Comparison of ENCODE assay signal across 7 cellular contexts in the genomic region with DNA sequence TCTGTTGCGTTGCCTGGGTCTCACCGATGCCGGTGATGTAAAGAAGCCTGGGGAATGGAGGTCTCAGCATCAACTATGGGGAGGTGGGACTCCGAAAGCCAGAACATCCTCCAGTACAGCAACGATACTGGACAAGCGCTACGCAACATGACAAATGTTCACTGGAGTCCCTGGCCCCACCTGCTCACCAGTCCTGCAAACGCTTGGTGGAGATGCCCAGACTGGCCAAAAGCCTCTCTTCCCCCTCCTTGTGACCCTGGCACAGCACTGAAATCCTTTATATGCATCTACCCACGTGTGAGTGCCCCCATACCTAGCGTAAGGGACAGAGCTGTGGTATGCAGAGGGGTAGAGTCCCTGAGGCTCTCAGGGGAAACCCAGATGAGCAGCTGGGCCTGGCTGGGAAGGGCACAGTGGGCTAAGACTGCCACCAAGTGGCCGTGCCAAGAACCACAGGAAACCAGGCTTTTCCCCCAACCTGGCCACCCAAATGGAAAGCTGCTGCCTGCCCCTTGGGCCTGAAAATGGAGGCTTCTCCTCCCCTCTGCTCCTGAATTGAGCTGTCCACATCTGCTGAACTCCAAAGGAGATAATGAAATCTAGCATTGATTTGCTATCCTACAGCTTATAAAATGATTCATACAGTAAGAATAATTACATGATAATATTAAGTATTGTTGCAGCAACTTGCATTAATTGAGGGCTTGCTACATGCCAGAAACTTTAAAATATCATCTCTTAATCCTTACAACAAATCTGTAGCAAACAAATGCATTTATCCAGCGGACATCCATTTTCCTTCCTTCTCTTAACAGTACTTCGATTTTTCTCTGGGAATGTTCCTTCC. TPM values are rescaled to one million over a fixed set of nuclear protein-coding genes. Genes with fewer than 3 reads are reported as not detected.
DNase-seq lines count a peak whose midpoint lies in the region; ATAC-seq and TF ChIP-seq lines count a peak whose summit lies in the region.

No MANE protein-coding gene starts in this region.

- no peak overlapping the region for H2BK12ac ChIP-seq in H9 (ENCODE audit: insufficient read length, low read depth, low read length)

- H3K4me1 ChIP-seq in H9 (ENCODE audit: insufficient read depth, low read length): peaks cover 2% of the 10 kb centered on the region; the same call in 1 of the 2 replicates
- H3K4me1 ChIP-seq in ascending aorta: no peaks in the 10 kb centered on the region

- H2AK5ac ChIP-seq in H9 (ENCODE audit: insufficient read length, low read length): no peak overlapping the region

- no peaks in the 10 kb centered on the region for H3K23me2 ChIP-seq in H9 (ENCODE audit: insufficient read length, low read depth, low read length, poor library complexity, severe bottlenecking)

- H3K4me1 Mint-ChIP-seq in H9: peaks cover 4 to 5% of the 10 kb centered on the region in 2 experiments
- H3K4me1 Mint-ChIP-seq in T-cell: no peaks in the 10 kb centered on the region

- no peak overlapping the region for H3K4me2 ChIP-seq in H9 (ENCODE audit: insufficient read depth, insufficient read length, low read length)

- H2BK5ac ChIP-seq in H9 (ENCODE audit: insufficient read length, low read length): no peak overlapping the region

- no peak overlapping the region for H4K5ac ChIP-seq in H9 (ENCODE audit: insufficient read length, low read depth, low read length)

- no peak overlapping the region for H3K9ac ChIP-seq in H9 (ENCODE audit: extremely low read depth, insufficient read length, low read length)

- no peaks in the 10 kb centered on the region; a peak in 1 of 7 replicates for H3K36me3 Mint-ChIP-seq in H9 (ENCODE audit: insufficient read depth in 1 of 3, low read depth in 3 of 3)
- no peaks in the 10 kb centered on the region for H3K36me3 Mint-ChIP-seq in T-cell

- no peak overlapping the region for H4K8ac ChIP-seq in H9 (replicated peaks; ENCODE audit: insufficient read length, low read depth, low read length)

- CTCF ChIA-PET in T-cell (lab: Charles Lee): interaction anchor here (0.6 to 1.8 kb wide), 23 partner anchors 9 to 1710 kb away, joined by 3 to 21 read pairs (median 4); no protein-coding TSS in a partner anchor

- TF ChIP-seq CTCF in GM12873 (IDR thresholded peaks at IDR 0.05; ENCODE audit: insufficient read depth, low read depth, low read length, missing control alignments): peak; percentile 97
- peak; percentile 95 for TF ChIP-seq CTCF in H9 (conservative IDR thresholded peaks at IDR 0.05)
- peak; percentile 75 to 94 (median 78) for TF ChIP-seq CTCF in ascending aorta (IDR thresholded peaks at IDR 0.05)

- no peak overlapping the region for H3K23ac ChIP-seq in H9 (ENCODE audit: insufficient read length, low read depth, low read length)

- no peak overlapping the region for H3T11ph ChIP-seq in H9 (ENCODE audit: low read length)

- H3K4me3 Mint-ChIP-seq in H9 (no peak overlapping the region), T-cell (no peak overlapping the region)

- H4K20me1 ChIP-seq in H9 (ENCODE audit: control insufficient read depth, insufficient read depth, insufficient read length): no peaks in the 10 kb centered on the region

- no peaks in the 10 kb centered on the region for H3K79me1 ChIP-seq in H9 (ENCODE audit: insufficient read depth, low read depth, low read length, poor library complexity, severe bottlenecking)

- no peaks in the 10 kb centered on the region for H3K36me3 ChIP-seq in MG63
- H3K36me3 ChIP-seq in ascending aorta: no peaks in the 10 kb centered on the region

- DNase-seq in H9: peak; percentile 81
- DNase-seq in MG63: peak; percentile 24
- peak in 33 of 34 experiments; percentile 21 to 64 (median 48) for DNase-seq in T-cell
- DNase-seq in ascending aorta (ENCODE audit: low spot score in 2 of 2): peak in 1 of 2 donors; percentile 75
- peak; percentile 52 to 64 for DNase-seq in hippocampal formation (lab: John Stamatoyannopoulos, UW)
- peak; percentile 48 to 60 (median 55) for DNase-seq in stimulated activated CD4-positive, alpha-beta T cell treated with anti-CD3 and anti-CD28 coated beads, Interleukin-12 subunit alpha, Interleukin-12 subunit beta, amount 100 ng/mL, for 48 hours (ENCODE audit: low read depth in 2 of 3, low spot score in 1 of 3)

- H2BK20ac ChIP-seq in H9 (ENCODE audit: low read depth, low read length, poor library complexity, severe bottlenecking): no peak overlapping the region

- no peak overlapping the region for H3K56ac ChIP-seq in H9 (ENCODE audit: insufficient read length, low read depth, low read length)

- H3K79me2 ChIP-seq in H9 (ENCODE audit: insufficient read depth, low read length): no peaks in the 10 kb centered on the region

- no peak overlapping the region for H2BK15ac ChIP-seq in H9 (ENCODE audit: low read depth, low read length)

- ATAC-seq in T-cell (replicated peaks in 1 of 4): peak; percentile 77 to 93 (median 85)

- no peak overlapping the region for H2BK120ac ChIP-seq in H9 (ENCODE audit: low read depth, low read length, poor library complexity, severe bottlenecking)

- no peak overlapping the region for H3K14ac ChIP-seq in H9 (ENCODE audit: insufficient read depth, low read length)

- H3K27ac Mint-ChIP-seq in H9 (peak overlapping the region in 1 of 3 experiments; percentile 28; a peak in 1 of 7 replicates), T-cell (no peak overlapping the region)

- POLR2A ChIA-PET in T-cell (lab: Charles Lee): interaction anchor here in 1 of 2 donors (0.6 kb wide), 1 partner anchor 771 kb away, joined by 3 read pairs; no protein-coding TSS in a partner anchor

- no peaks in the 10 kb centered on the region for H3K9me3 Mint-ChIP-seq in H9
- H3K9me3 Mint-ChIP-seq in T-cell: no peaks in the 10 kb centered on the region

- intact Hi-C loops in ascending aorta (cut with DNase I): loop anchor here (1.0 to 5.0 kb wide), 2 partner anchors 701 to 1002 kb away; no protein-coding TSS in a partner anchor

- WGBS in H9 (ENCODE audit: extremely low coverage, insufficient read length, low lambda C conversion rate): no CpG with 5 or more reads among the region's 13 CpGs

- H3K18ac ChIP-seq in H9 (ENCODE audit: insufficient read length, low read depth, low read length): no peak overlapping the region

- no peaks in the 10 kb centered on the region; the same call in 1 of the 2 replicates for H3K27me3 Mint-ChIP-seq in H9 (ENCODE audit: low read depth)
- peaks cover 13 to 20% of the 10 kb centered on the region in 2 donors for H3K27me3 Mint-ChIP-seq in T-cell

- H3K27ac ChIP-seq in H9 (ENCODE audit: insufficient read length, low read depth, low read length) (no peak overlapping the region), ascending aorta (no peak overlapping the region)

- H4K91ac ChIP-seq in H9 (ENCODE audit: insufficient read length, low read depth, low read length): no peak overlapping the region

- no peak overlapping the region for H2AFZ ChIP-seq in H9 (ENCODE audit: low read length)

- no peaks in the 10 kb centered on the region for H3K9me3 ChIP-seq in H9 (ENCODE audit: control insufficient read depth, low read depth, low read length)
- no peaks in the 10 kb centered on the region for H3K9me3 ChIP-seq in MG63
- no peaks in the 10 kb centered on the region for H3K9me3 ChIP-seq in ascending aorta

- H3K4me3 ChIP-seq in MG63 (no peak overlapping the region), ascending aorta (no peak overlapping the region)

- no peaks in the 10 kb centered on the region for H3K27me3 ChIP-seq in H9 (ENCODE audit: insufficient read depth, low read length)
- peaks cover 3% of the 10 kb centered on the region for H3K27me3 ChIP-seq in MG63
- H3K27me3 ChIP-seq in ascending aorta: no peaks in the 10 kb centered on the region

- no peak overlapping the region for H3K4ac ChIP-seq in H9 (ENCODE audit: low read depth, low read length)

RNA-seq across cellular contexts. Expression of a gene that starts 24.8 kb away (rescaled TPM):
- total RNA-seq in H9 (2021): 8.3 and 9.5 TPM in 2 replicates
- total RNA-seq in MG63 (2014; rRNA removed; shearing (Covaris generic); ENCODE audit: low replicate concordance): 7.3 and 7.4 TPM in 2 replicates
- total RNA-seq in T-cell: 10 to 100 TPM; 29.0 to 63.8 (median 45.2) TPM
- total RNA-seq in ascending aorta: 3.0 TPM
